ENCODE assay signal across 10 cellular contexts in genomic region chr1:235304549-235305451, GRCh38. TPM values are rescaled to one million over a fixed set of nuclear protein-coding genes. Genes with fewer than 3 reads are reported as not detected.
DNase-seq lines count a peak whose midpoint lies in the region; ATAC-seq and TF ChIP-seq lines count a peak whose summit lies in the region.
"Had no signal": no experiment of that assay in that cellular context is flagged by ENCODE, and none has a peak within 500 bp of the region (broad histone marks: within the 10 kb centered on the region; RNA-seq: fewer than 3 reads in every experiment).

No MANE protein-coding gene starts in this region.

- H3K27me3 Mint-ChIP-seq in activated CD4-positive, alpha-beta T cell treated with anti-CD3 and anti-CD28 coated beads, Interleukin-2, amount 10 ng/mL, durations not matched to agents 7 days and 5 days, result no peaks in the 10 kb centered on the region
- no peaks in the 10 kb centered on the region for H3K27me3 Mint-ChIP-seq in dendritic cell treated with granulocyte-macrophage colony-stimulating factor and Interleukin-4, amounts not matched to agents 40 ng/mL and 50 ng/mL, for 4 days

- POLR2A ChIA-PET in activated CD4-positive, alpha-beta T cell treated with anti-CD3 and anti-CD28 coated beads, Interleukin-2, amount 10 ng/mL, durations not matched to agents 7 days and 5 days (lab: Charles Lee), result interaction anchor here (0.6 kb wide), 1 partner anchor 10 kb away, joined by 3 read pairs; no protein-coding TSS in a partner anchor

- H3K4me3 Mint-ChIP-seq in activated CD4-positive, alpha-beta T cell treated with anti-CD3 and anti-CD28 coated beads, Interleukin-2, amount 10 ng/mL, durations not matched to agents 7 days and 5 days, result peak overlapping the region; percentile 5
- H3K4me3 Mint-ChIP-seq in dendritic cell treated with granulocyte-macrophage colony-stimulating factor and Interleukin-4, amounts not matched to agents 40 ng/mL and 50 ng/mL, for 4 days, result no peak overlapping the region

- H3K4me1 ChIP-seq in Peyer's patch (peaks cover 0 to 23% (median under 1%) of the 10 kb centered on the region in 4 donors), vagina (peaks cover 73% of the 10 kb centered on the region)

- H3K9me3 Mint-ChIP-seq in activated CD4-positive, alpha-beta T cell treated with anti-CD3 and anti-CD28 coated beads, Interleukin-2, amount 10 ng/mL, durations not matched to agents 7 days and 5 days, result no peaks in the 10 kb centered on the region
- no peaks in the 10 kb centered on the region for H3K9me3 Mint-ChIP-seq in dendritic cell treated with granulocyte-macrophage colony-stimulating factor and Interleukin-4, amounts not matched to agents 40 ng/mL and 50 ng/mL, for 4 days

- intact Hi-C loops in dendritic cell treated with granulocyte-macrophage colony-stimulating factor and Interleukin-4, amounts not matched to agents 40 ng/mL and 50 ng/mL, for 4 days (cut with micrococcal nuclease), result no loop called here
- intact Hi-C loops in sciatic nerve (cut with DNase I) (no loop called here), vagina (cut with DNase I) (no loop called here)

- peak; percentile 33 for DNase-seq in activated CD4-positive, alpha-beta T cell treated with anti-CD3 and anti-CD28 coated beads, Interleukin-2, amount 10 ng/mL, durations not matched to agents 7 days and 5 days
- DNase-seq in activated CD4-positive, alpha-beta T cell treated with anti-CD3 and anti-CD28 coated beads for 4 hours, result no peak
- no peak for DNase-seq in Peyer's patch
- no peak for DNase-seq in sciatic nerve (ENCODE audit: low spot score)
- DNase-seq in vagina (ENCODE audit: extremely low spot score in 2 of 2), result no peak
- DNase-seq in cerebellar nuclear complex (lab: John Stamatoyannopoulos, UW), result no peak
- DNase-seq: sigmoid colon had no signal

- no peaks in the 10 kb centered on the region for H3K27me3 ChIP-seq in Peyer's patch
- no peaks in the 10 kb centered on the region for H3K27me3 ChIP-seq in vagina
- H3K27me3 ChIP-seq: sigmoid colon had no signal

- peak; percentile 34 for ATAC-seq in sciatic nerve
- no peak for ATAC-seq in GM21515 (IDR thresholded peaks at IDR 0.05; ENCODE audit: unreplicated experiment)

- H3K27ac ChIP-seq in Peyer's patch (peak overlapping the region in 3 of 4 donors; percentile 4 to 25 (median 14)), vagina (no peak overlapping the region)
- H3K27ac ChIP-seq: C4-2B had no signal

- H3K36me3 ChIP-seq in Peyer's patch (no peaks in the 10 kb centered on the region), vagina (no peaks in the 10 kb centered on the region)
- H3K36me3 ChIP-seq: sigmoid colon had no signal

- peaks cover 5% of the 10 kb centered on the region for H3K36me3 Mint-ChIP-seq in activated CD4-positive, alpha-beta T cell treated with anti-CD3 and anti-CD28 coated beads, Interleukin-2, amount 10 ng/mL, durations not matched to agents 7 days and 5 days (ENCODE audit: low read depth)
- peaks cover 17% of the 10 kb centered on the region for H3K36me3 Mint-ChIP-seq in dendritic cell treated with granulocyte-macrophage colony-stimulating factor and Interleukin-4, amounts not matched to agents 40 ng/mL and 50 ng/mL, for 4 days (ENCODE audit: low read depth)

- H3K9me3 ChIP-seq in Peyer's patch, result no peaks in the 10 kb centered on the region
- H3K9me3 ChIP-seq in vagina, result no peaks in the 10 kb centered on the region
- H3K9me3 ChIP-seq: sigmoid colon had no signal

- H3K4me3 ChIP-seq in Peyer's patch (no peak overlapping the region), vagina (no peak overlapping the region)
- H3K4me3 ChIP-seq: sigmoid colon had no signal

- peak overlapping the region; percentile 78 for H3K27ac Mint-ChIP-seq in activated CD4-positive, alpha-beta T cell treated with anti-CD3 and anti-CD28 coated beads, Interleukin-2, amount 10 ng/mL, durations not matched to agents 7 days and 5 days
- peak overlapping the region; percentile 60 for H3K27ac Mint-ChIP-seq in dendritic cell treated with granulocyte-macrophage colony-stimulating factor and Interleukin-4, amounts not matched to agents 40 ng/mL and 50 ng/mL, for 4 days

- CTCF ChIA-PET in activated CD4-positive, alpha-beta T cell treated with anti-CD3 and anti-CD28 coated beads, Interleukin-2, amount 10 ng/mL, durations not matched to agents 7 days and 5 days (lab: Charles Lee), result interaction anchor here (1.2 to 1.3 kb wide), 2 partner anchors 12 to 20 kb away, joined by 3 read pairs; no protein-coding TSS in a partner anchor

- no peak for TF ChIP-seq CTCF in Peyer's patch (IDR thresholded peaks at IDR 0.05)
- TF ChIP-seq CTCF in vagina (IDR thresholded peaks at IDR 0.05), result no peak

- TF ChIP-seq POLR2A in Peyer's patch (IDR thresholded peaks at IDR 0.05), result no peak
- TF ChIP-seq POLR2A in vagina (IDR thresholded peaks at IDR 0.05), result no peak

- H3K4me1 Mint-ChIP-seq in activated CD4-positive, alpha-beta T cell treated with anti-CD3 and anti-CD28 coated beads, Interleukin-2, amount 10 ng/mL, durations not matched to agents 7 days and 5 days, result peaks cover 40% of the 10 kb centered on the region
- H3K4me1 Mint-ChIP-seq in dendritic cell treated with granulocyte-macrophage colony-stimulating factor and Interleukin-4, amounts not matched to agents 40 ng/mL and 50 ng/mL, for 4 days (ENCODE audit: low read depth), result peaks cover 24% of the 10 kb centered on the region

RNA-seq across cellular contexts. Expression of gene ARID4B, which starts 23.2 kb away (rescaled TPM):
- total RNA-seq in activated CD4-positive, alpha-beta T cell treated with anti-CD3 and anti-CD28 coated beads, Interleukin-2, amount 10 ng/mL, durations not matched to agents 7 days and 5 days, result 10 to 100 TPM; 43.7 to 47.3 TPM
- total RNA-seq in Peyer's patch (100 to 1,000 TPM in 1 of 4 donors, 10 to 100 TPM in 3; 27.0 to 172 (median 70.8) TPM), sciatic nerve (61.3 TPM), vagina (35.6 TPM)

RNA-seq across cellular contexts. Expression of gene GGPS1, which starts 23.6 kb away (rescaled TPM):
- 10 to 100 TPM; 27.2 to 27.6 TPM for total RNA-seq in activated CD4-positive, alpha-beta T cell treated with anti-CD3 and anti-CD28 coated beads, Interleukin-2, amount 10 ng/mL, durations not matched to agents 7 days and 5 days
- total RNA-seq in Peyer's patch, result 10 to 100 TPM; 12.3 to 23.1 (median 18.5) TPM
- 28.0 TPM for total RNA-seq in sciatic nerve
- 13.0 TPM for total RNA-seq in vagina
